Comparison of ENCODE assay signal across 27 cellular contexts in genomic region chr5:10493884-10494283, GRCh38. TPM values are rescaled to one million over a fixed set of nuclear protein-coding genes. Genes with fewer than 3 reads are reported as not detected.
DNase-seq lines count a peak whose midpoint lies in the region; ATAC-seq, FAIRE-seq and TF ChIP-seq lines count a peak whose summit lies in the region.
"Had no signal": no experiment of that assay in that cellular context is flagged by ENCODE, and none has a peak within 500 bp of the region (broad histone marks: within the 10 kb centered on the region; RNA-seq: fewer than 3 reads in every experiment).

No MANE protein-coding gene starts in this region.

- H3K79me2 ChIP-seq in DOHH2 (ENCODE audit: control insufficient read depth, low read length) (no peaks in the 10 kb centered on the region), MM.1S (ENCODE audit: low read length) (no peaks in the 10 kb centered on the region), K562 (ENCODE audit: control insufficient read depth, insufficient read depth, low read length) (no peaks in the 10 kb centered on the region)

- H3K9me3 ChIP-seq in DOHH2 (ENCODE audit: control insufficient read depth, insufficient read depth, low read length) (peaks cover 15% of the 10 kb centered on the region; the same call in 1 of the 2 replicates), MM.1S (replicated peaks; ENCODE audit: insufficient read depth, low read length) (no peaks in the 10 kb centered on the region), K562 (replicated peaks; ENCODE audit: control insufficient read depth, insufficient read depth, low read depth, low read length) (peaks cover 6% of the 10 kb centered on the region)

- no peaks in the 10 kb centered on the region for H3K36me3 ChIP-seq in DOHH2 (ENCODE audit: control insufficient read depth, low read length)
- no peaks in the 10 kb centered on the region for H3K36me3 ChIP-seq in MM.1S (replicated peaks; ENCODE audit: insufficient read depth, low read length)
- no peaks in the 10 kb centered on the region for H3K36me3 ChIP-seq in K562 (ENCODE audit: control insufficient read depth, insufficient read depth, low read length)
- H3K36me3 ChIP-seq: MG63, Peyer's patch had no signal

- no peak overlapping the region for H3K4me3 Mint-ChIP-seq in T-helper 2 cell treated with Interferon-gamma antibody and Interleukin-4, amounts not matched to agents 5 μg/mL and 100 μg/mL, for 36 hours
- H3K4me3 Mint-ChIP-seq: HFFc6, T-cell had no signal

- no peaks in the 10 kb centered on the region for H3F3A ChIP-seq in DOHH2 (ENCODE audit: control insufficient read depth, insufficient read depth)
- no peaks in the 10 kb centered on the region; the same call in 1 of the 2 replicates for H3F3A ChIP-seq in MM.1S (ENCODE audit: insufficient read depth, low read length)

- H3K27me3 Mint-ChIP-seq in T-helper 2 cell treated with Interferon-gamma antibody and Interleukin-4, amounts not matched to agents 5 μg/mL and 100 μg/mL, for 36 hours (ENCODE audit: low read depth): no peaks in the 10 kb centered on the region
- H3K27me3 Mint-ChIP-seq: T-cell had no signal

- H3K9me3 Mint-ChIP-seq in T-helper 2 cell treated with Interferon-gamma antibody and Interleukin-4, amounts not matched to agents 5 μg/mL and 100 μg/mL, for 36 hours: peaks cover 19% of the 10 kb centered on the region

- H3K27me3 ChIP-seq in DOHH2 (ENCODE audit: control insufficient read depth, low read length) (peaks cover 36% of the 10 kb centered on the region), MM.1S (replicated peaks; ENCODE audit: insufficient read depth, low read length) (no peaks in the 10 kb centered on the region), K562 (ENCODE audit: control insufficient read depth in 2 of 2, insufficient read depth in 2 of 2, low read length in 2 of 2) (peaks cover 25 to 33% of the 10 kb centered on the region in 2 experiments)
- H3K27me3 ChIP-seq: MG63, Peyer's patch had no signal

- in situ Hi-C loops in K562 (cut with MboI): no loop called here

- peak overlapping the region; percentile 3; the same call in 1 of the 2 replicates for H3K4me2 ChIP-seq in DOHH2 (ENCODE audit: low read length)
- H3K4me2 ChIP-seq in MM.1S (ENCODE audit: low read depth, low read length): peak overlapping the region; percentile 40; the same call in 1 of the 2 replicates
- H3K4me2 ChIP-seq in K562 (ENCODE audit: insufficient read depth, low read length): no peak overlapping the region

- H3K27ac Mint-ChIP-seq in T-helper 2 cell treated with Interferon-gamma antibody and Interleukin-4, amounts not matched to agents 5 μg/mL and 100 μg/mL, for 36 hours: no peak overlapping the region
- H3K27ac Mint-ChIP-seq: HFFc6, T-cell had no signal

- no TSS peak for BruUV-seq in K562 (replicated peaks; lab: Mats Ljungman, UMichigan)

- peaks cover 13% of the 10 kb centered on the region for H3K4me1 Mint-ChIP-seq in T-helper 2 cell treated with Interferon-gamma antibody and Interleukin-4, amounts not matched to agents 5 μg/mL and 100 μg/mL, for 36 hours (ENCODE audit: low read depth)

- TF ChIP-seq EP300 in K562 (IDR thresholded peaks at IDR 0.05; ENCODE audit: low read length): no peak

- H2AFZ ChIP-seq in MM.1S (ENCODE audit: low read length) (no peak overlapping the region), K562 (ENCODE audit: low read depth, low read length) (no peak overlapping the region)

- H3K9ac ChIP-seq in MM.1S (ENCODE audit: low read length) (no peak overlapping the region), K562 (ENCODE audit: insufficient read depth in 1 of 2, low read depth in 2 of 2, low read length in 2 of 2) (no peak overlapping the region)

- FAIRE-seq in K562 (lab: Jason Lieb, UNC): no peak
- FAIRE-seq: G401.6, GM18507 had no signal

- no peak for TF ChIP-seq POLR2A in K562 (conservative IDR thresholded peaks at IDR 0.05)

- intact Hi-C loops in K562 (cut with micrococcal nuclease): no loop called here

- 9% methylated on average over 4 of the region's 4 CpGs for WGBS in K562 (ENCODE audit: insufficient coverage, low coverage, missing lambda C conversion rate)

- peaks cover 30% of the 10 kb centered on the region for H3K4me1 ChIP-seq in DOHH2 (ENCODE audit: control insufficient read depth, low read length)
- H3K4me1 ChIP-seq in MM.1S (ENCODE audit: low read length): peaks cover 38% of the 10 kb centered on the region
- no peaks in the 10 kb centered on the region for H3K4me1 ChIP-seq in K562 (replicated peaks in 1 of 2; ENCODE audit: control insufficient read depth in 2 of 2, insufficient read depth in 2 of 2, low read length in 2 of 2)
- H3K4me1 ChIP-seq: Peyer's patch had no signal

- H3K36me3 Mint-ChIP-seq in T-helper 2 cell treated with Interferon-gamma antibody and Interleukin-4, amounts not matched to agents 5 μg/mL and 100 μg/mL, for 36 hours (ENCODE audit: low read depth): no peaks in the 10 kb centered on the region

- TF ChIP-seq CTCF in DOHH2 (IDR thresholded peaks at IDR 0.05; ENCODE audit: low read depth, low read length, poor library complexity, severe bottlenecking) (no peak), MM.1S (IDR thresholded peaks at IDR 0.05; ENCODE audit: low read length) (no peak), K562 (IDR thresholded peaks at IDR 0.05 in 2 of 3, conservative IDR thresholded peaks at IDR 0.05 in 1 of 3; ENCODE audit: insufficient read depth in 2 of 3, low read depth in 1 of 3, low read length in 3 of 3) (no peak), foreskin fibroblast (IDR thresholded peaks at IDR 0.05; ENCODE audit: low read depth, low read length) (no peak)

- H4K20me1 ChIP-seq in DOHH2 (ENCODE audit: control insufficient read depth, insufficient read depth, low read depth, low read length): no peaks in the 10 kb centered on the region
- no peaks in the 10 kb centered on the region for H4K20me1 ChIP-seq in MM.1S (ENCODE audit: insufficient read depth, low read length)
- H4K20me1 ChIP-seq in K562 (replicated peaks; ENCODE audit: control insufficient read depth, insufficient read depth, low read length): no peaks in the 10 kb centered on the region

- ATAC-seq in K562 (no peak), GM18867 (IDR thresholded peaks at IDR 0.05; ENCODE audit: unreplicated experiment) (no peak)
- ATAC-seq: T-cell had no signal

- POLR2A ChIA-PET in K562 (lab: Yijun Ruan, JAX): no interaction called here

- DNase-seq in MM.1S: peak; percentile 44
- peak; percentile 47 for DNase-seq in NOMO-1 treated with dmso at 0.1 percent for 144 hours (lab: John Stamatoyannopoulos, UW; ENCODE audit: unreplicated experiment)
- DNase-seq in K562 (ENCODE audit: extremely low read depth in 1 of 4, low spot score in 3 of 4): no peak
- DNase-seq in T-helper 2 cell treated with Interferon-gamma antibody and Interleukin-4, amounts not matched to agents 5 μg/mL and 100 μg/mL, for 36 hours (ENCODE audit: low spot score): no peak
- DNase-seq in foreskin fibroblast: no peak
- no peak for DNase-seq in foreskin melanocyte
- DNase-seq: C1 segment of cervical spinal cord, DND-41, H7, HFFc6, IMR-90, Kasumi-1, MG63, NCI-H1417, NCI-H187, NCI-H2107, NCI-H510A treated with DMSO at 0.1 percent for 48 hours, NCI-H774, Peyer's patch, T-cell, T-helper 9 cell had no signal

- H3K9me2 ChIP-seq in DOHH2 (replicated peaks; ENCODE audit: control insufficient read depth, low read length): no peaks in the 10 kb centered on the region
- H3K9me2 ChIP-seq in MM.1S (replicated peaks; ENCODE audit: insufficient read depth, low read length): no peaks in the 10 kb centered on the region

- no peaks in the 10 kb centered on the region for H3K9me1 ChIP-seq in K562 (ENCODE audit: control insufficient read depth, insufficient read depth, low read length)

- TF ChIP-seq RAD21 in K562 (CRISPR knock-in tag; conservative IDR thresholded peaks at IDR 0.05 in 1 of 2, IDR thresholded peaks at IDR 0.05 in 1 of 2): no peak

- CTCF ChIA-PET in K562 (lab: Yijun Ruan, JAX; ENCODE audit: low intra/inter-chr PET ratio): no interaction called here

- H3K4me3 ChIP-seq in DOHH2 (ENCODE audit: low read length): no peak overlapping the region
- no peak overlapping the region for H3K4me3 ChIP-seq in MM.1S (ENCODE audit: low read length)
- no peak overlapping the region for H3K4me3 ChIP-seq in K562
- no peak overlapping the region for H3K4me3 ChIP-seq in foreskin fibroblast (ENCODE audit: low read depth in 1 of 2, low read length in 2 of 2)
- H3K4me3 ChIP-seq: MG63, Peyer's patch had no signal

- H3K27ac ChIP-seq in DOHH2 (ENCODE audit: low read depth, low read length) (no peak overlapping the region), MM.1S (ENCODE audit: low read length) (no peak overlapping the region), K562 (ENCODE audit: extremely low read depth, low read depth, low read length) (no peak overlapping the region)
- H3K27ac ChIP-seq: HL-60, Peyer's patch had no signal

TF ChIP-seq in K562, 482 proteins besides CTCF, POLR2A, EP300 and RAD21 (continues in another document):
- no peak for TF ChIP-seq MYC (IDR thresholded peaks at IDR 0.05; ENCODE audit: low read depth, low read length)
- no peak for TF ChIP-seq MYC (CRISPR knock-in tag; IDR thresholded peaks at IDR 0.05; ENCODE audit: borderline replicate concordance, low read depth)
- TF ChIP-seq CBFA2T3 (IDR thresholded peaks at IDR 0.05): no peak
- TF ChIP-seq ATF7 (IDR thresholded peaks at IDR 0.05): peak; percentile 75; the same call in 1 of the 2 replicates
- TF ChIP-seq JUNB (CRISPR knock-in tag; conservative IDR thresholded peaks at IDR 0.05): peak; percentile 68
- TF ChIP-seq KAT8 (IDR thresholded peaks at IDR 0.05; ENCODE audit: low read depth): no peak
- TF ChIP-seq ZFX (CRISPR knock-in tag; IDR thresholded peaks at IDR 0.05): no peak

RNA-seq across cellular contexts. Expression of gene ROPN1L, which starts 52.2 kb away (rescaled TPM):
- 0.92 and 1.7 TPM in 2 replicates for total RNA-seq in K562 (2011; cell fraction: chromatin; rRNA removed; ENCODE audit: low replicate concordance)
- total RNA-seq in K562 (2011; cell fraction: nucleolus; rRNA removed): 1.4 and 2.0 TPM in 2 replicates
- 1.3 and 1.9 TPM in 2 replicates for total RNA-seq in K562 (2011; cell fraction: nucleoplasm; rRNA removed)
- total RNA-seq in K562 (2014; rRNA removed) (0.73 TPM in 1 of 2 replicates, not detected in the other), K562 (2014; rRNA removed; fragmentation: Illumina TruSeq; extraction: Trizol) (0.19 TPM in 1 of 2 replicates, not detected in the other), K562 (2015; rRNA removed; fragmentation: Illumina TruSeq; extraction: Trizol) (0.23 TPM in 1 of 2 replicates, not detected in the other), K562 (2021) (0.31 and 0.36 TPM in 2 replicates)
- polyA plus RNA-seq in K562 (2011; rRNA removed) (0.32 and 0.85 TPM in 2 replicates), K562 (2014; fragmentation: Illumina TruSeq; extraction: Trizol) (0.21 and 0.30 TPM in 2 replicates), K562 (2014; fragmentation: Nextera tagmentation; extraction: Ambion mirVana) (under 1 TPM; 0.04 to 0.13 TPM), K562 (2014; rRNA removed) (0.28 and 0.84 TPM in 2 replicates)
- 0.41 and 1.2 TPM in 2 replicates for polyA plus RNA-seq in K562 (2011; cell fraction: cytosol; rRNA removed)
- 0.55 and 1.6 TPM in 2 replicates for polyA plus RNA-seq in K562 (2011; cell fraction: nucleus; rRNA removed)
- polyA plus RNA-seq in K562 (2012): 0.40 and 2.4 TPM in 2 replicates
- polyA minus RNA-seq in K562 (2011; rRNA and poly(A)+ RNA removed): 0.35 TPM in 1 of 2 replicates, not detected in the other
- polyA minus RNA-seq in K562 (2011; cell fraction: cytosol; rRNA and poly(A)+ RNA removed): 0.86 TPM in 1 of 2 replicates, not detected in the other
- 0.89 and 1.5 TPM in 2 replicates for polyA minus RNA-seq in K562 (2011; cell fraction: nucleus; rRNA and poly(A)+ RNA removed)
- total RNA-seq: H7, HT1080 had no signal

Comparison
In these comparisons a context has a peak if more than half of its experiments do, and no peak if none do; other contexts are left out.
1. DNase-seq: peak in MM.1S (single experiment) and NOMO-1 treated with dmso at 0.1 percent for 144 hours (single experiment); none in K562 (0 of 4), T-helper 2 cell treated with Interferon-gamma antibody and Interleukin-4, amounts not matched to agents 5 μg/mL and 100 μg/mL, for 36 hours (single experiment), foreskin fibroblast (0 of 2) and foreskin melanocyte (single experiment).